Comparison of ENCODE assay signal across 23 cellular contexts in genomic region chr4:3268395-3269104, GRCh38. TPM values are rescaled to one million over a fixed set of nuclear protein-coding genes. Genes with fewer than 3 reads are reported as not detected.
DNase-seq lines count a peak whose midpoint lies in the region; ATAC-seq and TF ChIP-seq lines count a peak whose summit lies in the region.
"Had no signal": no experiment of that assay in that cellular context is flagged by ENCODE, and none has a peak within 500 bp of the region (broad histone marks: within the 10 kb centered on the region; RNA-seq: fewer than 3 reads in every experiment).

No MANE protein-coding gene starts in this region.

- peaks cover 5% of the 10 kb centered on the region for H3K4me1 Mint-ChIP-seq in neural progenitor cell
- H3K4me1 Mint-ChIP-seq: activated naive CD8-positive, alpha-beta T cell treated with anti-CD3 and anti-CD28 coated beads, Interleukin-2, amount 10 ng/mL, durations not matched to agents 7 days and 5 days; naive thymus-derived CD8-positive, alpha-beta T cell had no signal

- H3F3A ChIP-seq in neural progenitor cell (ENCODE audit: low read depth), result no peaks in the 10 kb centered on the region

- no peaks in the 10 kb centered on the region for H4K20me1 ChIP-seq in neural progenitor cell (ENCODE audit: low read depth)

- H3K27ac ChIP-seq in neural progenitor cell, result no peak overlapping the region
- no peak overlapping the region for H3K27ac ChIP-seq in upper lobe of right lung
- H3K27ac ChIP-seq in breast epithelium, result no peak overlapping the region
- H3K27ac ChIP-seq: SK-N-MC, upper lobe of left lung had no signal

- no peak overlapping the region for H3K27ac Mint-ChIP-seq in neural progenitor cell
- H3K27ac Mint-ChIP-seq: activated naive CD8-positive, alpha-beta T cell treated with anti-CD3 and anti-CD28 coated beads, Interleukin-2, amount 10 ng/mL, durations not matched to agents 7 days and 5 days; activated T-helper 1 cell treated with anti-CD3 and anti-CD28 coated beads, Interleukin-12 subunit alpha, Interleukin-12 subunit beta, Interleukin-2, Interleukin-4 antibody, amounts not matched to agents 30 ng/mL and 10 ng/mL and 1 ng/mL, durations not matched to agents 14 hours and 24 hours and 36 hours; mesothelial cell of epicardium; naive thymus-derived CD8-positive, alpha-beta T cell had no signal

- no peak overlapping the region for H3K4me2 ChIP-seq in neural progenitor cell

- no peak for TF ChIP-seq POLR2A in breast epithelium (IDR thresholded peaks at IDR 0.05)

- TF ChIP-seq CTCF in neural progenitor cell (IDR thresholded peaks at IDR 0.05), result no peak
- no peak for TF ChIP-seq CTCF in upper lobe of right lung (IDR thresholded peaks at IDR 0.05)
- no peak for TF ChIP-seq CTCF in breast epithelium (IDR thresholded peaks at IDR 0.05)

- no peak overlapping the region for H3K9ac ChIP-seq in neural progenitor cell

- no peak overlapping the region for H2AFZ ChIP-seq in neural progenitor cell (replicated peaks)

- H3K36me3 ChIP-seq in neural progenitor cell, result no peaks in the 10 kb centered on the region
- H3K36me3 ChIP-seq in upper lobe of right lung, result no peaks in the 10 kb centered on the region
- H3K36me3 ChIP-seq in breast epithelium, result no peaks in the 10 kb centered on the region
- H3K36me3 ChIP-seq: upper lobe of left lung had no signal

- H3K9me3 ChIP-seq in neural progenitor cell (ENCODE audit: low read depth) (no peaks in the 10 kb centered on the region), upper lobe of right lung (no peaks in the 10 kb centered on the region), breast epithelium (no peaks in the 10 kb centered on the region)
- H3K9me3 ChIP-seq: upper lobe of left lung had no signal

- peak; percentile 20 for ATAC-seq in Right ventricle myocardium inferior
- peak; percentile 17 for ATAC-seq in upper lobe of right lung
- no peak for ATAC-seq in HG03196 (IDR thresholded peaks at IDR 0.05; ENCODE audit: unreplicated experiment)
- ATAC-seq: naive thymus-derived CD8-positive, alpha-beta T cell had no signal

- H3K4me3 Mint-ChIP-seq in neural progenitor cell, result no peak overlapping the region
- H3K4me3 Mint-ChIP-seq: activated naive CD8-positive, alpha-beta T cell treated with anti-CD3 and anti-CD28 coated beads, Interleukin-2, amount 10 ng/mL, durations not matched to agents 7 days and 5 days; activated T-helper 1 cell treated with anti-CD3 and anti-CD28 coated beads, Interleukin-12 subunit alpha, Interleukin-12 subunit beta, Interleukin-2, Interleukin-4 antibody, amounts not matched to agents 30 ng/mL and 10 ng/mL and 1 ng/mL, durations not matched to agents 14 hours and 24 hours and 36 hours; mesothelial cell of epicardium; naive thymus-derived CD8-positive, alpha-beta T cell had no signal

- peaks cover 5% of the 10 kb centered on the region for H3K27me3 Mint-ChIP-seq in neural progenitor cell (ENCODE audit: insufficient read depth, low read depth)

- H3K27me3 ChIP-seq in neural progenitor cell, result no peaks in the 10 kb centered on the region
- H3K27me3 ChIP-seq in upper lobe of right lung, result no peaks in the 10 kb centered on the region
- no peaks in the 10 kb centered on the region for H3K27me3 ChIP-seq in breast epithelium
- H3K27me3 ChIP-seq: upper lobe of left lung had no signal

- no peaks in the 10 kb centered on the region for H3K36me3 Mint-ChIP-seq in neural progenitor cell
- H3K36me3 Mint-ChIP-seq: activated naive CD8-positive, alpha-beta T cell treated with anti-CD3 and anti-CD28 coated beads, Interleukin-2, amount 10 ng/mL, durations not matched to agents 7 days and 5 days; mesothelial cell of epicardium had no signal

- H3K4me1 ChIP-seq in neural progenitor cell (peaks cover 13% of the 10 kb centered on the region), upper lobe of right lung (no peaks in the 10 kb centered on the region), breast epithelium (no peaks in the 10 kb centered on the region)
- H3K4me1 ChIP-seq: upper lobe of left lung had no signal

- H3K4me3 ChIP-seq in neural progenitor cell (no peak overlapping the region), upper lobe of right lung (no peak overlapping the region), breast epithelium (no peak overlapping the region)
- H3K4me3 ChIP-seq: SK-N-MC, upper lobe of left lung had no signal

- DNase-seq in Right ventricle myocardium inferior (ENCODE audit: missing footprints) (no peak), cardiac septum (ENCODE audit: low spot score) (no peak), neural progenitor cell (ENCODE audit: low spot score) (peak; percentile 1), upper lobe of right lung (no peak), breast epithelium (ENCODE audit: low spot score in 2 of 2) (no peak), 8988T (no peak)
- DNase-seq in activated CD8-positive, alpha-beta memory T cell treated with anti-CD3 and anti-CD28 coated beads, Interleukin-2, amount 50 U/mL, for 48 hours, result peak; percentile 30
- DNase-seq: activated CD4-positive, alpha-beta T cell treated with anti-CD3 and anti-CD28 coated beads for 48 hours; activated naive CD8-positive, alpha-beta T cell treated with anti-CD3 and anti-CD28 coated beads, Interleukin-2, amount 10 ng/mL, durations not matched to agents 7 days and 5 days; COR-L47; DND-41; effector CD4-positive, alpha-beta T cell; erythroblast; foreskin fibroblast; naive thymus-derived CD8-positive, alpha-beta T cell; NCI-H1694; NCI-H2171; NCI-H524 treated with DMSO at 0.1 percent for 48 hours had no signal

- intact Hi-C loops in Right ventricle myocardium inferior (cut with DNase I), result no loop called here
- intact Hi-C loops in cardiac septum (cut with DNase I), result no loop called here
- intact Hi-C loops in upper lobe of right lung (cut with DNase I), result no loop called here
- intact Hi-C loops in breast epithelium (cut with DNase I; ENCODE audit: low total_unique reads), result no loop called here

- H3K9me3 Mint-ChIP-seq in neural progenitor cell, result no peaks in the 10 kb centered on the region
- H3K9me3 Mint-ChIP-seq: activated naive CD8-positive, alpha-beta T cell treated with anti-CD3 and anti-CD28 coated beads, Interleukin-2, amount 10 ng/mL, durations not matched to agents 7 days and 5 days; activated T-helper 1 cell treated with anti-CD3 and anti-CD28 coated beads, Interleukin-12 subunit alpha, Interleukin-12 subunit beta, Interleukin-2, Interleukin-4 antibody, amounts not matched to agents 30 ng/mL and 10 ng/mL and 1 ng/mL, durations not matched to agents 14 hours and 24 hours and 36 hours had no signal

- no peaks in the 10 kb centered on the region for H3K79me2 ChIP-seq in neural progenitor cell (ENCODE audit: low read depth)

RNA-seq across cellular contexts. Expression of gene MSANTD1, which starts 19.6 kb away (rescaled TPM):
- total RNA-seq in Right ventricle myocardium inferior, result 0.51 TPM
- 1.1 TPM for total RNA-seq in cardiac septum
- 0.17 and 0.25 TPM in 2 replicates for total RNA-seq in neural progenitor cell (ENCODE audit: low replicate concordance)
- total RNA-seq in upper lobe of right lung, result 1.0 TPM
- under 1 TPM; 0.48 to 0.88 (median 0.66) TPM for total RNA-seq in breast epithelium

RNA-seq across cellular contexts. Expression of gene RGS12, which starts 24.3 kb away (rescaled TPM):
- total RNA-seq in Right ventricle myocardium inferior (21.0 TPM), cardiac septum (19.1 TPM), neural progenitor cell (ENCODE audit: low replicate concordance) (36.6 and 140 TPM in 2 replicates), upper lobe of right lung (58.2 TPM), breast epithelium (10 to 100 TPM; 24.3 to 94.5 (median 29.9) TPM)

Comparison
In these comparisons a context has a peak if more than half of its experiments do, and no peak if none do; other contexts are left out.
1. DNase-seq: peak in activated CD8-positive, alpha-beta memory T cell treated with anti-CD3 and anti-CD28 coated beads, Interleukin-2, amount 50 U/mL, for 48 hours (single experiment) and neural progenitor cell (single experiment); none in Right ventricle myocardium inferior (single experiment), cardiac septum (single experiment), upper lobe of right lung (single experiment), breast epithelium (0 of 2) and 8988T (single experiment).